Comparison of ENCODE assay signal across 1 cellular context in genomic region chr16:88473666-88474534, GRCh38.
TF ChIP-seq lines count a peak whose summit lies in the region.

No MANE protein-coding gene starts in this region.

TF ChIP-seq in K562, 482 proteins besides CTCF, POLR2A, EP300 and RAD21 (continued from another document):
- TF ChIP-seq E2F3 (CRISPR knock-in tag; IDR thresholded peaks at IDR 0.05) (peak; percentile 87), HNRNPLL (IDR thresholded peaks at IDR 0.05; ENCODE audit: low read depth, low read length, poor library complexity, severe bottlenecking) (peak; percentile 66), GATAD2A (IDR thresholded peaks at IDR 0.05) (0 out of 2 replicates have a peak, but pooled peaks have one; percentile 45), VEZF1 (CRISPR knock-in tag; IDR thresholded peaks at IDR 0.05) (peak; percentile 66), RCOR1 (IDR thresholded peaks at IDR 0.05; ENCODE audit: borderline replicate concordance in 1 of 2, low read depth in 2 of 2, low read length in 2 of 2) (peak in 1 of 2 experiments; percentile 90; a peak in 2 of 4 replicates), ILF3 (IDR thresholded peaks at IDR 0.05; ENCODE audit: borderline replicate concordance) (no peak), SMAD1 (IDR thresholded peaks at IDR 0.05; ENCODE audit: low read depth, low read length, partially characterized antibody) (peak; percentile 24), ZFX (CRISPR knock-in tag; IDR thresholded peaks at IDR 0.05) (peak; percentile 62), CHD4 (IDR thresholded peaks at IDR 0.05; ENCODE audit: insufficient read depth, insufficient replicate concordance, low read depth, low read length, poor library complexity, severe bottlenecking) (peak; percentile 85), ZBTB11 (CRISPR knock-in tag; IDR thresholded peaks at IDR 0.05) (no peak), ATF4 (CRISPR knock-in tag; IDR thresholded peaks at IDR 0.05) (peak; percentile 64; the same call in 1 of the 2 replicates), KLF16 (IDR thresholded peaks at IDR 0.05) (peak; percentile 23; the same call in 1 of the 2 replicates), CBFA2T2 (conservative IDR thresholded peaks at IDR 0.05) (peak; percentile 36; the same call in 1 of the 2 replicates), SMARCA4 (IDR thresholded peaks at IDR 0.05) (peak; percentile 63), GATAD2B (IDR thresholded peaks at IDR 0.05; ENCODE audit: borderline replicate concordance) (0 out of 2 replicates have a peak, but pooled peaks have one; percentile 40), SMARCC2 (IDR thresholded peaks at IDR 0.05; ENCODE audit: low read depth) (no peak), COPS2 (conservative IDR thresholded peaks at IDR 0.05) (no peak), FUS (optimal IDR thresholded peaks at IDR 0.05; ENCODE audit: low read depth, low read length) (peak; percentile 50), ETV5 (CRISPR knock-in tag; IDR thresholded peaks at IDR 0.05; ENCODE audit: low read depth) (peak; percentile 58), CBX5 (IDR thresholded peaks at IDR 0.05; ENCODE audit: borderline replicate concordance, low read depth) (no peak), TSHZ1 (CRISPR knock-in tag; IDR thresholded peaks at IDR 0.05) (no peak), ELK1 (CRISPR knock-in tag; IDR thresholded peaks at IDR 0.05) (no peak), L3MBTL2 (IDR thresholded peaks at IDR 0.05) (peak; percentile 83)
